ENCODE assay signal across 1 cellular context in genomic region chr4:89309154-89309553, GRCh38. TPM values are rescaled to one million over a fixed set of nuclear protein-coding genes. Genes with fewer than 3 reads are reported as not detected.
"Had no signal": no experiment of that assay in that cellular context is flagged by ENCODE, and none has a peak within 500 bp of the region (broad histone marks: within the 10 kb centered on the region; RNA-seq: fewer than 3 reads in every experiment).

No MANE protein-coding gene starts in this region.

RNA-seq across cellular contexts. Expression of gene GPRIN3, which starts 1.6 kb away (rescaled TPM):
- total RNA-seq: bronchial epithelial cell had no signal
